Comparison of ENCODE assay signal across 1 cellular context in genomic region chr1:94566436-94566835, GRCh38. TPM values are rescaled to one million over a fixed set of nuclear protein-coding genes. Genes with fewer than 3 reads are reported as not detected.
"Had no signal": no experiment of that assay in that cellular context is flagged by ENCODE, and none has a peak within 500 bp of the region (broad histone marks: within the 10 kb centered on the region; RNA-seq: fewer than 3 reads in every experiment).

No MANE protein-coding gene starts in this region.

RNA-seq across cellular contexts. Expression of gene F3, which starts 24.9 kb away (rescaled TPM):
- total RNA-seq: activated CD8-positive, alpha-beta T cell treated with anti-CD3 and anti-CD28 coated beads, Interleukin-2, amount 10 ng/mL, durations not matched to agents 7 days and 5 days had no signal
